Comparison of ENCODE assay signal across 8 cellular contexts in genomic region chr17:12021604-12022003, GRCh38. TPM values are rescaled to one million over a fixed set of nuclear protein-coding genes. Genes with fewer than 3 reads are reported as not detected.
DNase-seq lines count a peak whose midpoint lies in the region; ATAC-seq and TF ChIP-seq lines count a peak whose summit lies in the region.

No MANE protein-coding gene starts in this region.

- in situ Hi-C loops in GM23248 (cut with MboI): no loop called here

- DNase-seq in GM23248 (no peak), SW480 (ENCODE audit: low spot score) (peak; percentile 6), foreskin keratinocyte (no peak), putamen (ENCODE audit: low spot score) (no peak)

- H3K9me3 ChIP-seq in GM23248 (ENCODE audit: low read depth): no peaks in the 10 kb centered on the region

- H3K27ac ChIP-seq in GM23248: no peak overlapping the region
- peak overlapping the region; percentile 32 for H3K27ac ChIP-seq in foreskin keratinocyte
- peak overlapping the region in 19 of 21 experiments; percentile 91 to 100 (median 96) for H3K27ac ChIP-seq in skin epidermis

- H3K27me3 ChIP-seq in GM23248 (replicated peaks; ENCODE audit: insufficient read depth) (no peaks in the 10 kb centered on the region), foreskin keratinocyte (no peaks in the 10 kb centered on the region)

- peaks cover 15% of the 10 kb centered on the region for H4K20me1 ChIP-seq in GM23248 (ENCODE audit: insufficient read depth)

- peaks cover 16% of the 10 kb centered on the region; the same call in 1 of the 2 replicates for H3F3A ChIP-seq in GM23248 (ENCODE audit: insufficient read depth)

- H3K4me1 ChIP-seq in GM23248 (ENCODE audit: insufficient read depth) (peaks cover 33% of the 10 kb centered on the region), foreskin keratinocyte (peaks cover 40% of the 10 kb centered on the region)

- H3K36me3 ChIP-seq in GM23248 (ENCODE audit: low read depth): no peaks in the 10 kb centered on the region

- no peak for ATAC-seq in foreskin keratinocyte
- no peak for ATAC-seq in HG02798 (IDR thresholded peaks at IDR 0.05; ENCODE audit: poor library complexity, unreplicated experiment)
- no peak for ATAC-seq in HG03432 (IDR thresholded peaks at IDR 0.05; ENCODE audit: unreplicated experiment)
- ATAC-seq in GM21825 (IDR thresholded peaks at IDR 0.05; ENCODE audit: unreplicated experiment): no peak

- no peaks in the 10 kb centered on the region for H3K9me2 ChIP-seq in GM23248 (ENCODE audit: insufficient read depth)

- H3K79me2 ChIP-seq in GM23248 (ENCODE audit: insufficient read depth): peaks cover 54% of the 10 kb centered on the region

- H3K4me3 ChIP-seq in GM23248 (peak overlapping the region; percentile 75), skin epidermis (peak overlapping the region; percentile 74 to 98 (median 84))

- peak overlapping the region; percentile 84; the same call in 1 of the 2 replicates for H2AFZ ChIP-seq in GM23248

- no peak for TF ChIP-seq CTCF in foreskin keratinocyte (conservative IDR thresholded peaks at IDR 0.05)

- peak overlapping the region; percentile 81 for H3K4me2 ChIP-seq in GM23248 (ENCODE audit: unreplicated experiment)

- 2% methylated on average over 3 of the region's 3 CpGs for WGBS in GM23248 (ENCODE audit: low coverage in 1 of 2, low lambda C conversion rate in 2 of 2, missing lambda C conversion rate in 2 of 2), 2 experiments

- H3K9ac ChIP-seq in GM23248: peak overlapping the region; percentile 92

RNA-seq across cellular contexts. Expression of gene MAP2K4, which starts 0.9 kb away (rescaled TPM):
- total RNA-seq in GM23248 (2014; rRNA removed; shearing (Covaris generic)): 34.5 and 47.8 TPM in 2 replicates
- polyA plus RNA-seq in GM23248 (2016; fragmentation: Nextera tagmentation; extraction: Ambion mirVana) (21.2 and 24.5 TPM in 2 replicates), foreskin keratinocyte (10.6 and 14.1 TPM in 2 replicates)
- total RNA-seq in foreskin keratinocyte: 28.5 and 30.1 TPM in 2 replicates

RNA-seq across cellular contexts. Expression of gene ZNF18, which starts 24.3 kb away (rescaled TPM):
- 5.7 and 11.3 TPM in 2 replicates for total RNA-seq in GM23248 (2014; rRNA removed; shearing (Covaris generic))
- polyA plus RNA-seq in GM23248 (2016; fragmentation: Nextera tagmentation; extraction: Ambion mirVana) (7.3 and 7.9 TPM in 2 replicates), foreskin keratinocyte (4.6 and 4.8 TPM in 2 replicates)
- 6.8 and 8.0 TPM in 2 replicates for total RNA-seq in foreskin keratinocyte
